15 cellular contexts compared by ENCODE assay signal in the genomic region with DNA sequence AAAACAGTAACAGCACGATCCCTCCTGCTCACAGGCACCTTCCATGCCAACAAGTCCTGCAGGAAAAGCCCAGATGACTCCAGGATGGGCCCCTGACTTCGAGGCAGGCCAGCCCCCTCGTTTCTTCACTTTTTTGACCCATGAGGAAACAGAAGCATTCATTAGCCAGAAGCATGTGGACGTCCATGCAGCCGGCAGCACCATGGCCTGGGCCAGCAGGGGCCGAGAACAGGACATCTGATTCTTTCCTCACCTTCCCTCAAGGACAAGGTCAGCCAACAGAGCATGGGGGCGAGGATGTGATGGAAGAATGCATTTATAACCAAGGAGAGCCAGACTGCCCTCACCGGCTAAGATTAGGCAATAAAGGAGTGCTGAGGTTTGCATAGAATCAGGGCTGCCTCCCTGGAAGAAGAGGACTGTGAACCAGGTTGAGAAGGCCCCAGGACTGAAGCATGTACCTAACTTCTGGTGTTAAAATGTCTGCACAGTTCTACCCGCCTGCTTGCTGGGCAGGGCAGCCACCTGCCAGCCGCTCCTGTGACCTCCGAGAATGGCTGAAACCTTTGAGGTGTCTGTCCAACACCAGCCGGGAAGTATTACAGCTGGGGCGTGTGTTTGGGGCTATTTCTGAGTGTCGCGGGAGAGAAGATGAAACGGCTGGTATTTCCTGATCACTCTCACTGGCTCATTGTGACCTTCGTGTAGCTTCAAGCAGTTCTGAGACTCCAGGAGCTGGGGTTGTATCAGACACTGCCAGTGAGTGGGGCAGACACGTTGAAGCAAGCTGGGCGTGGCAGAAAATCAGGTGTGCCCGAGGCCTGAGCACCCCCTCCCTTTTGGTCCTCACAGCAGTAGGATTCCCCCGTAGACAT.
A peak's percentile ranks its signal among the peaks of the same experiment; 100 is the strongest.
DNase-seq lines count a peak whose midpoint lies in the region; ATAC-seq and TF ChIP-seq lines count a peak whose summit lies in the region.
"Had no signal": no experiment of that assay in that cellular context is flagged by ENCODE, and none has a peak within 500 bp of the region (broad histone marks: within the 10 kb centered on the region; RNA-seq: fewer than 3 reads in every experiment).

No MANE protein-coding gene starts in this region.

- peak overlapping the region; percentile 26 to 37 for H3K9ac ChIP-seq in mucosa of rectum (ENCODE audit: low read depth in 1 of 2, low read length in 2 of 2)

- DNase-seq in NCI-H510A treated with DMSO at 0.1 percent for 48 hours (lab: John Stamatoyannopoulos, UW) = peak; percentile 28
- no peak for DNase-seq in NCI-H510A (lab: John Stamatoyannopoulos, UW)
- no peak for DNase-seq in effector memory CD8-positive, alpha-beta T cell
- DNase-seq in testis = no peak
- no peak for DNase-seq in occipital lobe (lab: John Stamatoyannopoulos, UW)
- DNase-seq in NCI-H748 treated with DMSO at 0.1 percent for 48 hours (lab: John Stamatoyannopoulos, UW) = no peak
- DNase-seq in EL = no peak
- DNase-seq: activated CD4-positive, alpha-beta T cell treated with anti-CD3 and anti-CD28 coated beads, Interleukin-2, amount 50 U/mL, for 48 hours; activated naive CD4-positive, alpha-beta T cell; KG1; midbrain; T-helper 17 cell had no signal

- no peak for ATAC-seq in effector memory CD8-positive, alpha-beta T cell (replicated peaks)
- ATAC-seq: T-helper 17 cell had no signal

- H3K4me3 Mint-ChIP-seq in effector memory CD8-positive, alpha-beta T cell = peak overlapping the region; percentile 37 to 38
- H3K4me3 Mint-ChIP-seq: T-helper 17 cell had no signal

- TF ChIP-seq CTCF in testis (IDR thresholded peaks at IDR 0.05) = no peak

- peak overlapping the region in 1 of 2 donors; percentile 56 for H3K27ac Mint-ChIP-seq in effector memory CD8-positive, alpha-beta T cell

- 41 to 53% methylated on average over 16 to 21 of the region's 21 CpGs for WGBS in testis, 2 donors

- intact Hi-C loops in testis (cut with DNase I; ENCODE audit: low total_unique reads) = no loop called here

- peak overlapping the region; percentile 65 to 80 for H3K27ac ChIP-seq in mucosa of rectum (ENCODE audit: low read depth in 2 of 2, low read length in 2 of 2)
- H3K27ac ChIP-seq in testis = peak overlapping the region; percentile 1 to 31
- H3K27ac ChIP-seq: cardiac muscle cell had no signal

- H3K36me3 ChIP-seq in mucosa of rectum (ENCODE audit: control insufficient read depth in 2 of 2, insufficient read depth in 2 of 2, low read length in 2 of 2) (no peaks in the 10 kb centered on the region), testis (ENCODE audit: low read depth, missing control alignments) (no peaks in the 10 kb centered on the region)
- H3K36me3 ChIP-seq: cardiac muscle cell, thyroid gland had no signal

- H3K27me3 Mint-ChIP-seq in effector memory CD8-positive, alpha-beta T cell = no peaks in the 10 kb centered on the region
- H3K27me3 Mint-ChIP-seq: T-helper 17 cell had no signal

- no peaks in the 10 kb centered on the region for H3K36me3 Mint-ChIP-seq in effector memory CD8-positive, alpha-beta T cell (ENCODE audit: insufficient read depth)

- no peaks in the 10 kb centered on the region for H3K9me3 ChIP-seq in mucosa of rectum (ENCODE audit: control insufficient read depth in 2 of 2, low read length in 2 of 2)
- H3K9me3 ChIP-seq in testis = no peaks in the 10 kb centered on the region
- H3K9me3 ChIP-seq: thyroid gland had no signal

- no peak for TF ChIP-seq POLR2A in testis (IDR thresholded peaks at IDR 0.05)

- H3K4me1 Mint-ChIP-seq in effector memory CD8-positive, alpha-beta T cell (ENCODE audit: low read depth in 2 of 2) = peaks cover 19 to 25% of the 10 kb centered on the region in 2 donors

- peak overlapping the region; percentile 5 to 37 for H3K4me3 ChIP-seq in mucosa of rectum (ENCODE audit: low read length in 2 of 2)
- no peak overlapping the region for H3K4me3 ChIP-seq in testis
- H3K4me3 ChIP-seq: cardiac muscle cell, thyroid gland had no signal

- no peaks in the 10 kb centered on the region for H3K9me3 Mint-ChIP-seq in effector memory CD8-positive, alpha-beta T cell

- H3K4me1 ChIP-seq in mucosa of rectum (ENCODE audit: control insufficient read depth in 2 of 2, insufficient read depth in 2 of 2, low read length in 2 of 2) (peaks cover 11 to 24% of the 10 kb centered on the region in 2 donors), testis (peaks cover 13% of the 10 kb centered on the region)

- H3K27me3 ChIP-seq in mucosa of rectum (ENCODE audit: control insufficient read depth in 2 of 2, insufficient read depth in 2 of 2, low read length in 2 of 2) = no peaks in the 10 kb centered on the region
- no peaks in the 10 kb centered on the region for H3K27me3 ChIP-seq in testis
- H3K27me3 ChIP-seq: cardiac muscle cell, thyroid gland had no signal

Comparison
In these comparisons a context has a peak if more than half of its experiments do, and no peak if none do; other contexts are left out.
1. H3K4me3 ChIP-seq: peak in mucosa of rectum (2 of 2); none in testis (0 of 2).